In genomic region chr12:71027835-71028234, GRCh38 we compare ENCODE assay signal across 27 cellular contexts.
"Had no signal": no experiment of that assay in that cellular context is flagged by ENCODE, and none has a peak within 500 bp of the region (broad histone marks: within the 10 kb centered on the region; RNA-seq: fewer than 3 reads in every experiment).

No MANE protein-coding gene starts in this region.

- H3K27ac ChIP-seq: brain microvascular endothelial cell, coronary artery, esophagus muscularis mucosa, foreskin keratinocyte, gastrocnemius medialis had no signal

- H3K4me1 ChIP-seq: esophagus muscularis mucosa, foreskin keratinocyte, gastrocnemius medialis had no signal

- H3K4me3 ChIP-seq: coronary artery, esophagus muscularis mucosa, gastrocnemius medialis had no signal

- H3K4me3 Mint-ChIP-seq: activated CD8-positive, alpha-beta T cell treated with anti-CD3 and anti-CD28 coated beads for 36 hours; activated naive CD8-positive, alpha-beta T cell; activated T-cell treated with anti-CD3 and anti-CD28 coated beads, Interleukin-2, amount 50 U/mL, for 4 hours; activated T-helper 17 cell treated with anti-CD3 and anti-CD28 coated beads, Interleukin-2, amount 50 U/mL, for 72 hours; central memory CD8-positive, alpha-beta T cell; effector memory CD8-positive, alpha-beta T cell; T-helper 17 cell had no signal

- H3K4me1 Mint-ChIP-seq: activated T-helper 17 cell treated with anti-CD3 and anti-CD28 coated beads, Interleukin-2, amount 50 U/mL, for 72 hours; central memory CD8-positive, alpha-beta T cell; T-helper 17 cell had no signal

- H3K36me3 Mint-ChIP-seq: activated naive CD8-positive, alpha-beta T cell had no signal

- H3K27me3 ChIP-seq: brain microvascular endothelial cell, esophagus muscularis mucosa, foreskin keratinocyte, gastrocnemius medialis had no signal

- ATAC-seq: activated CD8-positive, alpha-beta T cell treated with anti-CD3 and anti-CD28 coated beads for 36 hours; activated T-cell treated with anti-CD3 and anti-CD28 coated beads, Interleukin-2, amount 50 U/mL, for 4 hours; activated T-helper 17 cell treated with anti-CD3 and anti-CD28 coated beads, Interleukin-2, amount 50 U/mL, for 72 hours; effector memory CD8-positive, alpha-beta T cell; foreskin keratinocyte; gastrocnemius medialis; T-helper 17 cell had no signal

- H3K36me3 ChIP-seq: brain microvascular endothelial cell, esophagus muscularis mucosa, gastrocnemius medialis had no signal

- H3K27ac Mint-ChIP-seq: activated CD8-positive, alpha-beta T cell treated with anti-CD3 and anti-CD28 coated beads for 36 hours; activated naive CD8-positive, alpha-beta T cell; activated T-helper 17 cell treated with anti-CD3 and anti-CD28 coated beads, Interleukin-2, amount 50 U/mL, for 72 hours; effector memory CD8-positive, alpha-beta T cell; T-helper 17 cell had no signal

- H3K9me3 ChIP-seq: esophagus muscularis mucosa, gastrocnemius medialis had no signal

- DNase-seq: activated CD4-positive, alpha-beta T cell treated with anti-CD3 and anti-CD28 coated beads for 1 hour; activated CD4-positive, alpha-beta T cell treated with anti-CD3 and anti-CD28 coated beads for 48 hours; activated CD4-positive, alpha-beta T cell treated with anti-CD3 and anti-CD28 coated beads, Interleukin-2, amount 50 U/mL, for 1 hour; activated CD4-positive, alpha-beta T cell treated with anti-CD3 and anti-CD28 coated beads, Interleukin-2, amount 50 U/mL, for 48 hours; activated CD8-positive, alpha-beta memory T cell treated with anti-CD3 and anti-CD28 coated beads for 24 hours; activated CD8-positive, alpha-beta T cell treated with anti-CD3 and anti-CD28 coated beads for 36 hours; activated effector memory CD4-positive, alpha-beta T cell treated with Interleukin-2 at 50 U/mL for 16 hours; activated gamma-delta T cell treated with Interleukin-2 at 50 U/mL for 16 hours; activated naive CD4-positive, alpha-beta T cell treated with anti-CD3 and anti-CD28 coated beads, Interleukin-2, amount 50 U/mL, for 16 hours; activated naive CD4-positive, alpha-beta T cell treated with Interleukin-2 at 50 U/mL for 16 hours; activated T-cell treated with anti-CD3 and anti-CD28 coated beads, Interleukin-2, amount 50 U/mL, for 4 hours; amniotic stem cell; anterior cingulate cortex; brain microvascular endothelial cell; dermis blood vessel endothelial cell; effector CD4-positive, alpha-beta T cell; effector memory CD8-positive, alpha-beta T cell; erythroblast; foreskin keratinocyte; gastrocnemius medialis; T-helper 1 cell; T-helper 17 cell had no signal

- H3K27me3 Mint-ChIP-seq: activated CD8-positive, alpha-beta T cell treated with anti-CD3 and anti-CD28 coated beads for 36 hours; activated naive CD8-positive, alpha-beta T cell; activated T-helper 17 cell treated with anti-CD3 and anti-CD28 coated beads, Interleukin-2, amount 50 U/mL, for 72 hours; central memory CD8-positive, alpha-beta T cell; effector memory CD8-positive, alpha-beta T cell; T-helper 17 cell had no signal

- H3K9me3 Mint-ChIP-seq: activated CD8-positive, alpha-beta T cell treated with anti-CD3 and anti-CD28 coated beads for 36 hours; activated T-cell treated with anti-CD3 and anti-CD28 coated beads, Interleukin-2, amount 50 U/mL, for 4 hours had no signal
